In genomic region chr2:53770264-53770663, GRCh38 we compare ENCODE assay signal across 21 cellular contexts. TPM values are rescaled to one million over a fixed set of nuclear protein-coding genes. Genes with fewer than 3 reads are reported as not detected.
DNase-seq lines count a peak whose midpoint lies in the region; ATAC-seq, FAIRE-seq and TF ChIP-seq lines count a peak whose summit lies in the region.
"Had no signal": no experiment of that assay in that cellular context is flagged by ENCODE, and none has a peak within 500 bp of the region (broad histone marks: within the 10 kb centered on the region; RNA-seq: fewer than 3 reads in every experiment).

No MANE protein-coding gene starts in this region.

- peaks cover 5% of the 10 kb centered on the region; the same call in 1 of the 2 replicates for H3K4me1 ChIP-seq in GM12878 (ENCODE audit: control insufficient read depth, insufficient read depth, low read length)

- H3K4me3 ChIP-seq in GM12878 = no peak overlapping the region
- H3K4me3 ChIP-seq: heart right ventricle, smooth muscle cell, transverse colon had no signal

- SMC1A ChIA-PET in GM12878 (lab: Charles Lee; ENCODE audit: uncharacterized antibody, unreplicated experiment) = interaction anchor here (0.5 to 5.8 kb wide), 4 partner anchors 12 to 235 kb away, joined by 3 to 44 read pairs (median 13); partner anchors contain the start of genes ASB3 and ERLEC1

- intact Hi-C loops in CD4-positive, alpha-beta T cell (cut with DNase I, micrococcal nuclease) = loop anchor here in 1 of 2 experiments (2.0 kb wide), 1 partner anchor 15 kb away; no protein-coding TSS in a partner anchor
- intact Hi-C loops in GM12878 (cut with micrococcal nuclease; ENCODE audit: unreplicated experiment) = no loop called here

- POLR2A ChIA-PET in CD4-positive, alpha-beta T cell (lab: Charles Lee) = interaction anchor here (3.9 kb wide), 1 partner anchor 16 kb away, joined by 82 read pairs; the partner anchor contains the start of genes ASB3 and ERLEC1
- POLR2A ChIA-PET in GM12878 (lab: Charles Lee) = interaction anchor here (0.6 to 0.9 kb wide), 4 partner anchors 10 to 1389 kb away, joined by 3 to 6 read pairs (median 3); no protein-coding TSS in a partner anchor

- no peaks in the 10 kb centered on the region for H3K27me3 ChIP-seq in CD4-positive, alpha-beta T cell (ENCODE audit: control insufficient read depth, insufficient read depth, low read length)
- H3K27me3 ChIP-seq in GM12878 (replicated peaks in 1 of 2; ENCODE audit: control insufficient read depth in 2 of 2, insufficient read depth in 2 of 2, low read length in 1 of 2) = no peaks in the 10 kb centered on the region
- H3K27me3 ChIP-seq: heart right ventricle, transverse colon had no signal

- no TSS peak for BruUV-seq in GM12878 (replicated peaks; lab: Mats Ljungman, UMichigan)

- peak overlapping the region; percentile 64 for H3K4me3 Mint-ChIP-seq in CD4-positive, alpha-beta T cell
- H3K4me3 Mint-ChIP-seq: CD14-positive monocyte had no signal

- H3K9me3 ChIP-seq in CD4-positive, alpha-beta T cell (ENCODE audit: control insufficient read depth, low read length) = no peaks in the 10 kb centered on the region
- no peaks in the 10 kb centered on the region; the same call in 2 of the 3 replicates for H3K9me3 ChIP-seq in GM12878 (replicated peaks; ENCODE audit: control insufficient read depth, insufficient read depth, low read length)
- H3K9me3 ChIP-seq: heart right ventricle, transverse colon had no signal

- peaks cover 42% of the 10 kb centered on the region for H3K79me2 ChIP-seq in GM12878 (ENCODE audit: control insufficient read depth, insufficient read depth, low read length)

- TF ChIP-seq EP300 in GM12878 (IDR thresholded peaks at IDR 0.05; ENCODE audit: borderline replicate concordance in 1 of 2, control insufficient read depth in 1 of 2, low read depth in 2 of 2, low read length in 2 of 2) = no peak

- H3K9me3 Mint-ChIP-seq in CD4-positive, alpha-beta T cell = no peaks in the 10 kb centered on the region
- H3K9me3 Mint-ChIP-seq: activated CD4-positive, alpha-beta memory T cell treated with anti-CD3 and anti-CD28 coated beads, Interleukin-2, amount 10 ng/mL, durations not matched to agents 7 days and 5 days had no signal

- no peak for TF ChIP-seq POLR2A in GM12878 (IDR thresholded peaks at IDR 0.05; ENCODE audit: low read depth, low read length)

- no peak for ATAC-seq in CD4-positive, alpha-beta T cell (ENCODE audit: poor library complexity)
- ATAC-seq in GM12878 (no peak), HG02571 (IDR thresholded peaks at IDR 0.05; ENCODE audit: unreplicated experiment) (no peak), HG03025 (IDR thresholded peaks at IDR 0.05; ENCODE audit: low FRiP score, unreplicated experiment) (no peak)
- ATAC-seq: heart right ventricle; naive thymus-derived CD4-positive, alpha-beta T cell had no signal

- H3K27ac Mint-ChIP-seq in CD4-positive, alpha-beta T cell = peak overlapping the region; percentile 24
- H3K27ac Mint-ChIP-seq: activated CD4-positive, alpha-beta memory T cell treated with anti-CD3 and anti-CD28 coated beads, Interleukin-2, amount 10 ng/mL, durations not matched to agents 7 days and 5 days; CD14-positive monocyte; progenitor cell of endocrine pancreas had no signal

- WGBS in GM12878 (ENCODE audit: insufficient coverage, insufficient replicate concordance, low lambda C conversion rate, missing lambda C conversion rate) = 59% methylated on average over 2 of the region's 4 CpGs

- peaks cover 28% of the 10 kb centered on the region for H3K36me3 Mint-ChIP-seq in CD4-positive, alpha-beta T cell (ENCODE audit: low read depth)

- peaks cover 41% of the 10 kb centered on the region for H3K4me1 Mint-ChIP-seq in CD4-positive, alpha-beta T cell (ENCODE audit: low read depth)

- no peak overlapping the region for H3K9ac ChIP-seq in GM12878 (ENCODE audit: control insufficient read depth, insufficient read depth, low read length)

- RAD21 ChIA-PET in GM12878 (lab: Charles Lee; ENCODE audit: unreplicated experiment) = interaction anchor here (0.9 kb wide), 1 partner anchor 200 kb away, joined by 3 read pairs; no protein-coding TSS in a partner anchor

- H3K36me3 ChIP-seq in GM12878 (ENCODE audit: control insufficient read depth in 2 of 2, insufficient read depth in 2 of 2, low read length in 1 of 2) = peaks cover 0 to 2% of the 10 kb centered on the region in 2 experiments; a peak in 1 of 4 replicates
- H3K36me3 ChIP-seq: transverse colon had no signal

- no peaks in the 10 kb centered on the region for H4K20me1 ChIP-seq in GM12878 (ENCODE audit: control insufficient read depth, insufficient read depth)

- no peak overlapping the region for H3K27ac ChIP-seq in CD4-positive, alpha-beta T cell (ENCODE audit: low read depth, low read length)
- no peak overlapping the region for H3K27ac ChIP-seq in GM12878 (ENCODE audit: control insufficient read depth, insufficient read depth)
- H3K27ac ChIP-seq: heart right ventricle, HL-60, transverse colon had no signal

- no peak for TF ChIP-seq RAD21 in GM12878 (IDR thresholded peaks at IDR 0.05; ENCODE audit: insufficient read depth, low read depth, low read length)

- no peak for TF ChIP-seq CTCF in CD4-positive, alpha-beta T cell (IDR thresholded peaks at IDR 0.05)
- no peak for TF ChIP-seq CTCF in GM12878 (IDR thresholded peaks at IDR 0.05 in 2 of 3, conservative IDR thresholded peaks at IDR 0.05 in 1 of 3; ENCODE audit: control insufficient read depth in 2 of 3, extremely low read depth in 1 of 3, insufficient read depth in 1 of 3, low read depth in 3 of 3, low read length in 3 of 3)

- in situ Hi-C loops in GM12878 (cut with MboI) = no loop called here

- no peak for FAIRE-seq in GM12878 (lab: Jason Lieb, UNC)

- DNase-seq in NCI-H82 (lab: John Stamatoyannopoulos, UW) (peak; percentile 5), NCI-H82 treated with DMSO at 0.1 percent for 48 hours (lab: John Stamatoyannopoulos, UW; ENCODE audit: unreplicated experiment) (no peak), M059J (ENCODE audit: low read depth) (peak; percentile 78), GM12878 (ENCODE audit: low read depth, low spot score) (no peak), dermis blood vessel endothelial cell (no peak)
- DNase-seq in CD4-positive, alpha-beta T cell = no peak
- DNase-seq: 8988T; activated CD4-positive, alpha-beta memory T cell treated with anti-CD3 and anti-CD28 coated beads, Interleukin-2, amount 10 ng/mL, durations not matched to agents 7 days and 5 days; activated naive CD4-positive, alpha-beta T cell; heart right ventricle; Kasumi-1; naive thymus-derived CD4-positive, alpha-beta T cell; NCI-H1436; SIG-M5; transverse colon had no signal

- CTCF ChIA-PET in CD4-positive, alpha-beta T cell (lab: Charles Lee) = interaction anchor here (0.6 to 0.7 kb wide), 2 partner anchors 77 to 367 kb away, joined by 3 read pairs; no protein-coding TSS in a partner anchor
- CTCF ChIA-PET in GM12878 (lab: Yijun Ruan, JAX) = interaction anchor here (0.6 to 1.5 kb wide), 2 partner anchors 13 to 25 kb away, joined by 3 to 4 read pairs; no protein-coding TSS in a partner anchor

- no peak overlapping the region for H2AFZ ChIP-seq in GM12878 (ENCODE audit: control insufficient read depth, low read depth, low read length)

- H3K4me2 ChIP-seq in GM12878 (ENCODE audit: control insufficient read depth, insufficient read depth) = peak overlapping the region; percentile 85; the same call in 1 of the 2 replicates
- H3K4me2 ChIP-seq: smooth muscle cell had no signal

- H3K27me3 Mint-ChIP-seq in CD4-positive, alpha-beta T cell = no peaks in the 10 kb centered on the region
- H3K27me3 Mint-ChIP-seq: activated CD4-positive, alpha-beta memory T cell treated with anti-CD3 and anti-CD28 coated beads, Interleukin-2, amount 10 ng/mL, durations not matched to agents 7 days and 5 days; naive thymus-derived CD4-positive, alpha-beta T cell; progenitor cell of endocrine pancreas had no signal

RNA-seq across cellular contexts. Expression of gene CHAC2, which starts 2.7 kb away (rescaled TPM):
- under 1 TPM; 0.47 to 0.85 TPM for total RNA-seq in CD4-positive, alpha-beta T cell
- total RNA-seq in M059J (2014; rRNA removed; shearing (Covaris generic)) = 13.9 and 14.6 TPM in 2 replicates
- total RNA-seq in GM12878 (2013; cell fraction: nucleolus; rRNA removed) = 1.0 and 1.5 TPM in 2 replicates
- 13.5 and 16.5 TPM in 2 replicates for total RNA-seq in GM12878 (2014; rRNA removed)
- total RNA-seq in GM12878 (2014; rRNA removed; fragmentation: Illumina TruSeq; extraction: Trizol) = 25.8 TPM in 2 replicates
- 14.1 and 16.0 TPM in 2 replicates for total RNA-seq in GM12878 (2021)
- polyA plus RNA-seq in GM12878 (2011; ENCODE audit: low read depth) = 5.6 TPM
- polyA plus RNA-seq in GM12878 (2011; rRNA removed) = 11.0 and 17.6 TPM in 2 replicates
- polyA plus RNA-seq in GM12878 (2011; cell fraction: cytosol; rRNA removed) = 4.2 and 5.0 TPM in 2 replicates
- polyA plus RNA-seq in GM12878 (2011; cell fraction: nucleus; rRNA removed) = 2.5 and 2.9 TPM in 2 replicates
- 6.6 and 8.4 TPM in 2 replicates for polyA plus RNA-seq in GM12878 (2012)
- 23.9 and 24.1 TPM in 2 replicates for polyA plus RNA-seq in GM12878 (2014; fragmentation: Illumina TruSeq; extraction: Trizol)
- polyA plus RNA-seq in GM12878 (2014; fragmentation: Nextera tagmentation; extraction: Ambion mirVana) = 10 to 100 TPM; 37.8 to 50.8 TPM
- polyA plus RNA-seq in GM12878 (2014; rRNA removed) = 14.4 and 14.5 TPM in 2 replicates
- polyA plus RNA-seq in GM12878 (2016; fragmentation: Nextera tagmentation; extraction: Ambion mirVana) = 10 to 100 TPM; 60.2 to 67.6 TPM
- polyA minus RNA-seq in GM12878 (2011; rRNA and poly(A)+ RNA removed) = 1.6 TPM in 2 replicates
- polyA minus RNA-seq in GM12878 (2011; cell fraction: cytosol; rRNA and poly(A)+ RNA removed) = 1.9 and 4.0 TPM in 2 replicates
- 1.2 and 1.4 TPM in 2 replicates for polyA minus RNA-seq in GM12878 (2011; cell fraction: nucleus; rRNA and poly(A)+ RNA removed)
- total RNA-seq in dermis blood vessel endothelial cell = 12.5 and 14.1 TPM in 2 replicates

RNA-seq across cellular contexts. Expression of gene ASB3, which starts 16.5 kb away (rescaled TPM):
- 10 to 100 TPM; 31.0 to 34.3 TPM for total RNA-seq in CD4-positive, alpha-beta T cell
- 30.8 and 31.8 TPM in 2 replicates for total RNA-seq in M059J (2014; rRNA removed; shearing (Covaris generic))
- total RNA-seq in GM12878 (2013; cell fraction: nucleolus; rRNA removed) = 64.9 and 68.6 TPM in 2 replicates
- total RNA-seq in GM12878 (2014; rRNA removed) (21.9 and 24.8 TPM in 2 replicates), GM12878 (2014; rRNA removed; fragmentation: Illumina TruSeq; extraction: Trizol) (22.3 and 23.3 TPM in 2 replicates), GM12878 (2021) (16.4 and 19.1 TPM in 2 replicates), dermis blood vessel endothelial cell (28.6 and 30.9 TPM in 2 replicates)
- polyA plus RNA-seq in GM12878 (2011; ENCODE audit: low read depth) = 10.3 TPM
- polyA plus RNA-seq in GM12878 (2011; rRNA removed) (30.9 and 39.6 TPM in 2 replicates), GM12878 (2014; fragmentation: Illumina TruSeq; extraction: Trizol) (17.1 and 22.3 TPM in 2 replicates), GM12878 (2014; fragmentation: Nextera tagmentation; extraction: Ambion mirVana) (10 to 100 TPM; 19.9 to 25.6 TPM), GM12878 (2014; rRNA removed) (13.4 and 18.5 TPM in 2 replicates), GM12878 (2016; fragmentation: Nextera tagmentation; extraction: Ambion mirVana) (10 to 100 TPM; 29.3 to 30.2 TPM)
- 14.9 and 21.4 TPM in 2 replicates for polyA plus RNA-seq in GM12878 (2011; cell fraction: cytosol; rRNA removed)
- polyA plus RNA-seq in GM12878 (2011; cell fraction: nucleus; rRNA removed) = 31.7 and 38.6 TPM in 2 replicates
- polyA plus RNA-seq in GM12878 (2012) = 10.5 and 14.3 TPM in 2 replicates
- polyA minus RNA-seq in GM12878 (2011; rRNA and poly(A)+ RNA removed) = 35.2 and 37.8 TPM in 2 replicates
- 8.8 and 12.9 TPM in 2 replicates for polyA minus RNA-seq in GM12878 (2011; cell fraction: cytosol; rRNA and poly(A)+ RNA removed)
- polyA minus RNA-seq in GM12878 (2011; cell fraction: nucleus; rRNA and poly(A)+ RNA removed) = 34.1 and 45.8 TPM in 2 replicates

RNA-seq across cellular contexts. Expression of gene ERLEC1, which starts 16.6 kb away (rescaled TPM):
- 10 to 100 TPM; 14.5 to 14.7 TPM for total RNA-seq in CD4-positive, alpha-beta T cell
- 64.7 and 107 TPM in 2 replicates for total RNA-seq in M059J (2014; rRNA removed; shearing (Covaris generic))
- total RNA-seq in GM12878 (2013; cell fraction: nucleolus; rRNA removed) = 22.7 and 24.1 TPM in 2 replicates
- total RNA-seq in GM12878 (2014; rRNA removed) (31.8 and 34.2 TPM in 2 replicates), GM12878 (2014; rRNA removed; fragmentation: Illumina TruSeq; extraction: Trizol) (28.7 and 29.6 TPM in 2 replicates), GM12878 (2021) (22.5 TPM in 2 replicates), dermis blood vessel endothelial cell (105 and 114 TPM in 2 replicates)
- polyA plus RNA-seq in GM12878 (2011; ENCODE audit: low read depth) = 14.0 TPM
- polyA plus RNA-seq in GM12878 (2011; rRNA removed) (29.3 and 42.3 TPM in 2 replicates), GM12878 (2014; fragmentation: Illumina TruSeq; extraction: Trizol) (31.2 and 37.6 TPM in 2 replicates), GM12878 (2014; fragmentation: Nextera tagmentation; extraction: Ambion mirVana) (10 to 100 TPM; 14.1 to 22.3 TPM), GM12878 (2014; rRNA removed) (22.4 and 30.4 TPM in 2 replicates), GM12878 (2016; fragmentation: Nextera tagmentation; extraction: Ambion mirVana) (10 to 100 TPM; 47.8 to 52.2 TPM)
- 12.5 TPM in 2 replicates for polyA plus RNA-seq in GM12878 (2011; cell fraction: cytosol; rRNA removed)
- 8.4 and 9.6 TPM in 2 replicates for polyA plus RNA-seq in GM12878 (2011; cell fraction: nucleus; rRNA removed)
- polyA plus RNA-seq in GM12878 (2012) = 25.3 and 26.7 TPM in 2 replicates
- polyA minus RNA-seq in GM12878 (2011; rRNA and poly(A)+ RNA removed) = 7.5 and 12.1 TPM in 2 replicates
- 4.0 and 6.8 TPM in 2 replicates for polyA minus RNA-seq in GM12878 (2011; cell fraction: cytosol; rRNA and poly(A)+ RNA removed)
- polyA minus RNA-seq in GM12878 (2011; cell fraction: nucleus; rRNA and poly(A)+ RNA removed) = 7.7 and 10.8 TPM in 2 replicates

Comparison
In these comparisons a context has a peak if more than half of its experiments do, and no peak if none do; other contexts are left out.
1. DNase-seq: peak in NCI-H82 (single experiment) and M059J (single experiment); none in NCI-H82 treated with DMSO at 0.1 percent for 48 hours (single experiment), CD4-positive, alpha-beta T cell (0 of 10), GM12878 (single experiment) and dermis blood vessel endothelial cell (single experiment).